1 cellular context compared by ENCODE assay signal in the genomic region with DNA sequence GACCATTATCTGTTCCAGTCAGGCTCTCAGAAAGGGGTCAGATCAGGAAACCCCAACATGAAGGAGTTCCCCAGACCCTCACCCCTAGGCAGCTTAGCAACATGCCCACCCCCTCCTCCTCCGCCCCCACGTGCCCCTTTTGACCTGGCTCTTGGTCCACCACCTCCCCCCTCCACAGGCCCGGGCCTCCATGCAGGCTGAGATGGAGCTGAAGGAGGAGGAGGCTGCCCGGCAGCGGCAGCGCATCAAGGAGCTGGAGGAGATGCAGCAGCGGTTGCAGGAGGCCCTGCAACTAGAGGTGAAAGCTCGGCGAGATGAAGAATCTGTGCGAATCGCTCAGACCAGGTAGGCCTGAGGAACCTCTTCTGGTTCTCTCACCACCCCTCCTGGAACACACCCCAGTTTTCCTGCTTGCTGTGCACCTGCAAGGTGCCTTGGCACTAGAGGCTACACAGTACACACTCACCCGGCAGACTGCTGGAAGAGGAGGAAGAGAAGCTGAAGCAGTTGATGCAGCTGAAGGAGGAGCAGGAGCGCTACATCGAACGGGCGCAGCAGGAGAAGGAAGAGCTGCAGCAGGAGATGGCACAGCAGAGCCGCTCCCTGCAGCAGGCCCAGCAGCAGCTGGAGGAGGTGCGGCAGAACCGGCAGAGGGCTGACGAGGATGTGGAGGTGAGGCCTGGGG.
TF ChIP-seq lines count a peak whose summit lies in the region.

No MANE protein-coding gene starts in this region.

TF ChIP-seq in H1, 55 proteins besides CTCF, POLR2A, EP300 and RAD21:
- TF ChIP-seq ZNF274 (IDR thresholded peaks at IDR 0.05; ENCODE audit: borderline replicate concordance, extremely low read depth, low read length) (no peak), EGR1 (IDR thresholded peaks at IDR 0.05; ENCODE audit: borderline replicate concordance, low read depth, low read length) (no peak), TEAD4 (IDR thresholded peaks at IDR 0.05; ENCODE audit: low read depth, low read length) (no peak), NANOG (IDR thresholded peaks at IDR 0.05; ENCODE audit: insufficient read depth, low read depth, low read length, poor library complexity, severe bottlenecking) (no peak), SP1 (IDR thresholded peaks at IDR 0.05; ENCODE audit: low read depth, low read length) (no peak), NRF1 (IDR thresholded peaks at IDR 0.05; ENCODE audit: low read depth, low read length) (no peak)
- TF ChIP-seq, protein P1, sequence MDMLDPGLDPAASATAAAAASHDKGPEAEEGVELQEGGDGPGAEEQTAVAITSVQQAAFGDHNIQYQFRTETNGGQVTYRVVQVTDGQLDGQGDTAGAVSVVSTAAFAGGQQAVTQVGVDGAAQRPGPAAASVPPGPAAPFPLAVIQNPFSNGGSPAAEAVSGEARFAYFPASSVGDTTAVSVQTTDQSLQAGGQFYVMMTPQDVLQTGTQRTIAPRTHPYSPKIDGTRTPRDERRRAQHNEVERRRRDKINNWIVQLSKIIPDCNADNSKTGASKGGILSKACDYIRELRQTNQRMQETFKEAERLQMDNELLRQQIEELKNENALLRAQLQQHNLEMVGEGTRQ (IDR thresholded peaks at IDR 0.05; ENCODE audit: low read length), result no peak
